In genomic region chr19:13848811-13849241, GRCh38 we compare ENCODE assay signal across 9 cellular contexts. TPM values are rescaled to one million over a fixed set of nuclear protein-coding genes. Genes with fewer than 3 reads are reported as not detected.
DNase-seq lines count a peak whose midpoint lies in the region; ATAC-seq and TF ChIP-seq lines count a peak whose summit lies in the region.
"Had no signal": no experiment of that assay in that cellular context is flagged by ENCODE, and none has a peak within 500 bp of the region (broad histone marks: within the 10 kb centered on the region; RNA-seq: fewer than 3 reads in every experiment).

No MANE protein-coding gene starts in this region.

- intact Hi-C loops in prostate gland (cut with DNase I): no loop called here

- no peaks in the 10 kb centered on the region for H3K9me3 ChIP-seq in esophagus (ENCODE audit: control insufficient read depth in 2 of 2, insufficient read depth in 1 of 2, low read depth in 1 of 2, low read length in 1 of 2)
- no peaks in the 10 kb centered on the region for H3K9me3 ChIP-seq in prostate gland
- H3K9me3 ChIP-seq in Karpas-422 (ENCODE audit: low read length): no peaks in the 10 kb centered on the region

- H3K27ac ChIP-seq in esophagus (ENCODE audit: low read depth in 2 of 2, low read length in 1 of 2) (peak overlapping the region; percentile 40 to 77), prostate gland (peak overlapping the region; percentile 20 to 98), Karpas-422 (ENCODE audit: low read length) (no peak overlapping the region)

- no peaks in the 10 kb centered on the region for H3K79me2 ChIP-seq in Karpas-422 (ENCODE audit: low read length)

- no peak for TF ChIP-seq POLR2A in prostate gland (IDR thresholded peaks at IDR 0.05)

- no peak for ATAC-seq in GM21381 (IDR thresholded peaks at IDR 0.05; ENCODE audit: unreplicated experiment)

- no peak overlapping the region for H3K9ac ChIP-seq in Karpas-422 (ENCODE audit: low read length)

- 50 to 55% methylated on average over 9 of the region's 9 CpGs for WGBS in esophagus, 2 donors
- 44% methylated on average over 9 of the region's 9 CpGs for WGBS in prostate gland

- H4K20me1 ChIP-seq in Karpas-422 (ENCODE audit: insufficient read depth, low read depth, low read length): no peaks in the 10 kb centered on the region

- in situ Hi-C loops in Caki2 (cut with HindIII; ENCODE audit: low pct_unique_long_range_greater_than_20kb, low sequenced_read_pairs) (no loop called here), SK-MEL-5 (cut with HindIII; ENCODE audit: low pct_unique_long_range_greater_than_20kb, low sequenced_read_pairs) (no loop called here)

- H3K9me2 ChIP-seq in Karpas-422 (replicated peaks; ENCODE audit: insufficient read depth, low read length): no peaks in the 10 kb centered on the region

- H3K4me3 ChIP-seq in esophagus (ENCODE audit: low read depth in 1 of 2, low read length in 2 of 2) (no peak overlapping the region), prostate gland (no peak overlapping the region), Karpas-422 (ENCODE audit: low read length) (no peak overlapping the region)

- peak; percentile 56 for DNase-seq in Caki2 (ENCODE audit: low read depth)
- peak; percentile 41 for DNase-seq in SK-MEL-5 (ENCODE audit: low read depth, low spot score)
- DNase-seq in prostate gland (ENCODE audit: low spot score): no peak
- no peak for DNase-seq in Karpas-422
- DNase-seq in NCI-H1048 (lab: John Stamatoyannopoulos, UW): no peak
- DNase-seq in 8988T: no peak
- DNase-seq: NCI-H2029 had no signal

- H3K4me1 ChIP-seq in esophagus (ENCODE audit: control insufficient read depth in 2 of 2, insufficient read depth in 2 of 2, low read length in 1 of 2) (peaks cover 4 to 30% of the 10 kb centered on the region in 2 donors), prostate gland (replicated peaks) (peaks cover 12% of the 10 kb centered on the region), Karpas-422 (ENCODE audit: low read length) (peaks cover 18% of the 10 kb centered on the region)

- no peak overlapping the region for H3K4me2 ChIP-seq in Karpas-422 (ENCODE audit: low read depth, low read length, poor library complexity, severe bottlenecking)

- H3K36me3 ChIP-seq in esophagus (ENCODE audit: control insufficient read depth in 2 of 2, insufficient read depth in 2 of 2, low read length in 1 of 2): no peaks in the 10 kb centered on the region
- H3K36me3 ChIP-seq in prostate gland: no peaks in the 10 kb centered on the region
- H3K36me3 ChIP-seq in Karpas-422 (ENCODE audit: insufficient read depth, low read length): no peaks in the 10 kb centered on the region

- H3K27me3 ChIP-seq in esophagus (ENCODE audit: control insufficient read depth in 1 of 2, insufficient read depth in 2 of 2, low read length in 2 of 2) (no peaks in the 10 kb centered on the region), prostate gland (replicated peaks; ENCODE audit: insufficient read depth) (no peaks in the 10 kb centered on the region), Karpas-422 (ENCODE audit: low read length) (no peaks in the 10 kb centered on the region)

- H2AFZ ChIP-seq in Karpas-422 (ENCODE audit: low read length): no peak overlapping the region

- TF ChIP-seq CTCF in prostate gland (IDR thresholded peaks at IDR 0.05): no peak

RNA-seq across cellular contexts. Expression of gene NANOS3, which starts 28.1 kb away (rescaled TPM):
- total RNA-seq in Caki2 (2014; rRNA removed; shearing (Covaris generic); ENCODE audit: low replicate concordance): not detected in 2 replicates
- not detected in 2 replicates for total RNA-seq in SK-MEL-5 (2014; rRNA removed; shearing (Covaris generic))
- polyA plus RNA-seq in SK-MEL-5 (2015; cell fraction: cytosol; rRNA removed): not detected in 2 replicates
- not detected in 2 replicates for polyA plus RNA-seq in SK-MEL-5 (2015; cell fraction: nucleus; rRNA removed)
- polyA plus RNA-seq in esophagus: not detected
- total RNA-seq in prostate gland: 1 to 10 TPM in 1 of 2 donors, not detected in 1; 1.5 TPM
- not detected in 2 replicates for total RNA-seq in Karpas-422 (2014; rRNA removed; shearing (Covaris generic); ENCODE audit: low replicate concordance)

RNA-seq across cellular contexts. Expression of gene ZSWIM4, which starts 53.6 kb away (rescaled TPM):
- total RNA-seq in Caki2 (2014; rRNA removed; shearing (Covaris generic); ENCODE audit: low replicate concordance): 6.2 and 6.3 TPM in 2 replicates
- total RNA-seq in SK-MEL-5 (2014; rRNA removed; shearing (Covaris generic)): 1.3 and 1.4 TPM in 2 replicates
- polyA plus RNA-seq in SK-MEL-5 (2015; cell fraction: cytosol; rRNA removed): 5.9 and 8.7 TPM in 2 replicates
- polyA plus RNA-seq in SK-MEL-5 (2015; cell fraction: nucleus; rRNA removed): 3.6 and 4.3 TPM in 2 replicates
- 10 to 100 TPM; 10.1 to 17.0 TPM for polyA plus RNA-seq in esophagus
- total RNA-seq in prostate gland: 10 to 100 TPM in 1 of 2 donors, 1 to 10 TPM in 1; 9.7 to 14.2 TPM
- 6.8 and 7.3 TPM in 2 replicates for total RNA-seq in Karpas-422 (2014; rRNA removed; shearing (Covaris generic); ENCODE audit: low replicate concordance)

RNA-seq across cellular contexts. Expression of gene BRME1, which starts 57.1 kb away (rescaled TPM):
- total RNA-seq in Caki2 (2014; rRNA removed; shearing (Covaris generic); ENCODE audit: low replicate concordance): 5.5 and 12.7 TPM in 2 replicates
- 0.56 and 1.1 TPM in 2 replicates for total RNA-seq in SK-MEL-5 (2014; rRNA removed; shearing (Covaris generic))
- 1.1 and 1.6 TPM in 2 replicates for polyA plus RNA-seq in SK-MEL-5 (2015; cell fraction: cytosol; rRNA removed)
- 4.0 and 5.4 TPM in 2 replicates for polyA plus RNA-seq in SK-MEL-5 (2015; cell fraction: nucleus; rRNA removed)
- 10 to 100 TPM in 1 of 2 donors, 1 to 10 TPM in 1; 7.5 to 13.0 TPM for polyA plus RNA-seq in esophagus
- 10 to 100 TPM in 1 of 2 donors, 1 to 10 TPM in 1; 2.0 to 12.6 TPM for total RNA-seq in prostate gland
- 0.47 TPM in 1 of 2 replicates, not detected in the other for total RNA-seq in Karpas-422 (2014; rRNA removed; shearing (Covaris generic); ENCODE audit: low replicate concordance)

RNA-seq across cellular contexts. Expression of gene CC2D1A, which starts 57.2 kb away (rescaled TPM):
- 24.1 and 28.2 TPM in 2 replicates for total RNA-seq in Caki2 (2014; rRNA removed; shearing (Covaris generic); ENCODE audit: low replicate concordance)
- 10.5 and 11.0 TPM in 2 replicates for total RNA-seq in SK-MEL-5 (2014; rRNA removed; shearing (Covaris generic))
- 22.1 and 22.6 TPM in 2 replicates for polyA plus RNA-seq in SK-MEL-5 (2015; cell fraction: cytosol; rRNA removed)
- polyA plus RNA-seq in SK-MEL-5 (2015; cell fraction: nucleus; rRNA removed): 46.5 and 70.2 TPM in 2 replicates
- polyA plus RNA-seq in esophagus: 10 to 100 TPM; 34.0 to 58.9 TPM
- 10 to 100 TPM; 40.9 to 64.8 TPM for total RNA-seq in prostate gland
- 9.9 and 28.6 TPM in 2 replicates for total RNA-seq in Karpas-422 (2014; rRNA removed; shearing (Covaris generic); ENCODE audit: low replicate concordance)

Comparison
In these comparisons a context has a peak if more than half of its experiments do, and no peak if none do; other contexts are left out.
1. DNase-seq: peak in Caki2 (single experiment) and SK-MEL-5 (single experiment); none in prostate gland (single experiment), Karpas-422 (single experiment), NCI-H1048 (single experiment) and 8988T (single experiment).